ENCODE assay signal across 8 cellular contexts in the genomic region with DNA sequence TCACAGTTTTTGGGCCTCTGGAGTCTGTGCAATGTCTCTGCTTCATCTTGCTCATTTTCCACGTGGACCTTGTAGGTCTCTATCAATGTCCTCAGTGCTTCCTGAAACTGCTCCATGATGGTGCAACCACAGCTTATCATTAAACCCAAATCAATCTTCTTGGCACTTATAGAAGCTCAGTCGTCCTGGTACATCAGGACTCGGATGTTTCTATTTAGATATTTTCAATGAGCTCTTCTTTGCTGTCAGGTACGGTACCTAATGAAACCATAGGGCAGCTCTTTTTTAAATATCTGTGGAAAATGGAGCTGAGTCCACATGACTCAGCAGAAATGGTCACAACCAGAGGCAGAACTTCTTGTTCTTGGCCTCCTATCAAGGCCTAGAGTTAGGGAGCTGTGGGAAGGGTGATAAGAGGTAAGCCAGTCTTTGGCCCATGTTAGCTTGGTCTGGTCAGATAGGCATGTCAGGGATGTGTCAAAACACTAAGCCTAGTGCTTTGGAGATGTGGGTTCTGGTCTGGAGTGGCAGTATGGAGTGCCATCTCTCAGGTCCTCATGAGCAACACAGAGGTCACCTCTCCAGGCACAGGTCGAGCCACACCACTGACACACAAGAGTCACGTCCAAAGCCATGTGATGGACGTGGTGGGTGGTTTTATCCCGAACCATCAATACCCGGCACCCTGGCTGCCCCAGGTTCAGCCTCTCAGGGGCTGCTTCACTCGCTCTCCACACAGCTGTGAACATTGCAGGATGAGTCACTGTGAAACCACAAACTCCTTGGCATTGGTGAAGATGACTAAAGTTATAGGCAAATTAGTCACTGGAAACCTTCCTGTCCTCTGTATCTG.
A peak's percentile ranks its signal among the peaks of the same experiment; 100 is the strongest.
DNase-seq lines count a peak whose midpoint lies in the region; ATAC-seq, FAIRE-seq and TF ChIP-seq lines count a peak whose summit lies in the region.

No MANE protein-coding gene starts in this region.

- H3K27ac ChIP-seq in small intestine (ENCODE audit: low read depth in 1 of 2, low read length in 1 of 2), result peak overlapping the region in 1 of 2 donors; percentile 92

- peak; percentile 98 for DNase-seq in NCI-H460 (ENCODE audit: extremely low read depth, low read depth)
- DNase-seq in activated CD8-positive, alpha-beta memory T cell treated with anti-CD3 and anti-CD28 coated beads, Interleukin-2, amount 50 U/mL, for 4 hours, result peak; percentile 39
- peak; percentile 98 for DNase-seq in fibroblast of pulmonary artery (ENCODE audit: low read depth)
- peak; percentile 10 for DNase-seq in small intestine
- no peak for DNase-seq in COR-L47 (lab: John Stamatoyannopoulos, UW)
- no peak for DNase-seq in DMS79 (lab: John Stamatoyannopoulos, UW)

- ATAC-seq in GM18498 (IDR thresholded peaks at IDR 0.05; ENCODE audit: unreplicated experiment) (peak; percentile 85), HG02759 (IDR thresholded peaks at IDR 0.05; ENCODE audit: unreplicated experiment) (peak; percentile 89)

- 76 to 80% (median 78%) methylated on average over 9 to 10 of the region's 10 CpGs for WGBS in small intestine, 3 donors

- no peaks in the 10 kb centered on the region for H3K36me3 ChIP-seq in small intestine (ENCODE audit: control insufficient read depth in 2 of 2, insufficient read depth in 2 of 2, low read length in 2 of 2)

- H3K4me1 ChIP-seq in small intestine (ENCODE audit: control insufficient read depth in 2 of 2, insufficient read depth in 1 of 2, low read depth in 1 of 2, low read length in 1 of 2), result no peaks in the 10 kb centered on the region

- H3K9me3 ChIP-seq in small intestine (ENCODE audit: control insufficient read depth, low read depth), result no peaks in the 10 kb centered on the region

- TF ChIP-seq CTCF in fibroblast of pulmonary artery (IDR thresholded peaks at IDR 0.05; ENCODE audit: low read length, missing control alignments), result no peak

- no peak for FAIRE-seq in small intestine (lab: Jason Lieb, UNC)

- H3K27me3 ChIP-seq in small intestine (ENCODE audit: control insufficient read depth in 2 of 2, insufficient read depth in 2 of 2, low read length in 2 of 2), result no peaks in the 10 kb centered on the region

- H3K4me3 ChIP-seq in fibroblast of pulmonary artery (replicated peaks; ENCODE audit: low read depth, low read length) (no peak overlapping the region), small intestine (ENCODE audit: low read depth in 1 of 2, low read length in 2 of 2) (no peak overlapping the region)

Comparison
In these comparisons a context has a peak if more than half of its experiments do, and no peak if none do; other contexts are left out.
1. DNase-seq: peak in NCI-H460 (single experiment), activated CD8-positive, alpha-beta memory T cell treated with anti-CD3 and anti-CD28 coated beads, Interleukin-2, amount 50 U/mL, for 4 hours (single experiment), fibroblast of pulmonary artery (single experiment) and small intestine (single experiment); none in COR-L47 (single experiment) and DMS79 (single experiment).